Comparison of ENCODE assay signal across 1 cellular context in the genomic region with DNA sequence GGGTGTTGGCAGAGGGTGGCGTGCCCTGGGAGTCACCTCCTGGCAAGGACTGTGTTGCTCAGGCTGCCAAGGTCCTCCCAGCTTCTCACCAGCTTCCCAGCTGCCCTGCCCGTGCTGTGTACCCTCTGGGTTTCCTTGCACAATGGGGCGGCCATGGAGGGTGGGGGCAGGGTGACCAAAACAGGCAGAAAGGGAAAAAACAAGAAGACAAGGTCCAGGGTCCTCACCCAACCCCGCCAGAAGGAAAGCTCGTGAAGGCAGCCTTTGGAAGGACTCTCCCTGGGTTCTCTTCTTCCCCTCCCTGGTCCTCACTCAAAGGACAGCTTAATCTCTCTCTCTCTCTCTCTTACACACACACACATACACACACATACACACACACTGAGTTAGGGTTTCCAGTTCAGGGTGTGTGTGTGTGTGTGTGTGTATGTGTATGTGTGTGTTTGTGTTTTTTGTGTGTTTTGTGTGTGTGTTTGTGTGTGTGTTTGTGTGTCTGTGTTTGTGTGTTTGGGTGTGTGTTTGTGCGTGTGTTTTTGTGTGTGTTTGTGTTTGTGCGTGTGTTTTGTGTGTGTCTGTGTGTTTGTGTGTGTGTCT.
A peak's percentile ranks its signal among the peaks of the same experiment; 100 is the strongest.
TF ChIP-seq lines count a peak whose summit lies in the region.

No MANE protein-coding gene starts in this region.

TF ChIP-seq in HepG2, 621 proteins besides CTCF, POLR2A, EP300 and RAD21 (continued from another document):
- peak; percentile 73; the same call in 1 of the 2 replicates for TF ChIP-seq ZNF207 (IDR thresholded peaks at IDR 0.05; ENCODE audit: borderline replicate concordance)
- peak; percentile 46; the same call in 1 of the 2 replicates for TF ChIP-seq RBFOX2 (IDR thresholded peaks at IDR 0.05; ENCODE audit: low read depth, low read length)
- TF ChIP-seq ATM (IDR thresholded peaks at IDR 0.05; ENCODE audit: borderline replicate concordance), result peak; percentile 79; the same call in 1 of the 2 replicates
- TF ChIP-seq ZNF615 (CRISPR knock-in tag; IDR thresholded peaks at IDR 0.05; ENCODE audit: borderline replicate concordance), result no peak
- TF ChIP-seq, protein P1, sequence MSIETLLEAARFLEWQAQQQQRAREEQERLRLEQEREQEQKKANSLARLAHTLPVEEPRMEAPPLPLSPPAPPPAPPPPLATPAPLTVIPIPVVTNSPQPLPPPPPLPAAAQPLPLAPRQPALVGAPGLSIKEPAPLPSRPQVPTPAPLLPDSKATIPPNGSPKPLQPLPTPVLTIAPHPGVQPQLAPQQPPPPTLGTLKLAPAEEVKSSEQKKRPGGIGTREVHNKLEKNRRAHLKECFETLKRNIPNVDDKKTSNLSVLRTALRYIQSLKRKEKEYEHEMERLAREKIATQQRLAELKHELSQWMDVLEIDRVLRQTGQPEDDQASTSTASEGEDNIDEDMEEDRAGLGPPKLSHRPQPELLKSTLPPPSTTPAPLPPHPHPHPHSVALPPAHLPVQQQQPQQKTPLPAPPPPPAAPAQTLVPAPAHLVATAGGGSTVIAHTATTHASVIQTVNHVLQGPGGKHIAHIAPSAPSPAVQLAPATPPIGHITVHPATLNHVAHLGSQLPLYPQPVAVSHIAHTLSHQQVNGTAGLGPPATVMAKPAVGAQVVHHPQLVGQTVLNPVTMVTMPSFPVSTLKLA (IDR thresholded peaks at IDR 0.05), result 0 out of 2 replicates have a peak, but pooled peaks have one; percentile 21
- TF ChIP-seq, protein P2, sequence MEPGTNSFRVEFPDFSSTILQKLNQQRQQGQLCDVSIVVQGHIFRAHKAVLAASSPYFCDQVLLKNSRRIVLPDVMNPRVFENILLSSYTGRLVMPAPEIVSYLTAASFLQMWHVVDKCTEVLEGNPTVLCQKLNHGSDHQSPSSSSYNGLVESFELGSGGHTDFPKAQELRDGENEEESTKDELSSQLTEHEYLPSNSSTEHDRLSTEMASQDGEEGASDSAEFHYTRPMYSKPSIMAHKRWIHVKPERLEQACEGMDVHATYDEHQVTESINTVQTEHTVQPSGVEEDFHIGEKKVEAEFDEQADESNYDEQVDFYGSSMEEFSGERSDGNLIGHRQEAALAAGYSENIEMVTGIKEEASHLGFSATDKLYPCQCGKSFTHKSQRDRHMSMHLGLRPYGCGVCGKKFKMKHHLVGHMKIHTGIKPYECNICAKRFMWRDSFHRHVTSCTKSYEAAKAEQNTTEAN (CRISPR knock-in tag; conservative IDR thresholded peaks at IDR 0.05), result peak; percentile 18; the same call in 1 of the 2 replicates
- 0 out of 2 replicates have a peak, but pooled peaks have one; percentile 30 for TF ChIP-seq ZNF878 (CRISPR knock-in tag; IDR thresholded peaks at IDR 0.05)
- TF ChIP-seq FOXK2 (IDR thresholded peaks at IDR 0.05), result 0 out of 2 replicates have a peak, but pooled peaks have one; percentile 44
- TF ChIP-seq, protein P3, sequence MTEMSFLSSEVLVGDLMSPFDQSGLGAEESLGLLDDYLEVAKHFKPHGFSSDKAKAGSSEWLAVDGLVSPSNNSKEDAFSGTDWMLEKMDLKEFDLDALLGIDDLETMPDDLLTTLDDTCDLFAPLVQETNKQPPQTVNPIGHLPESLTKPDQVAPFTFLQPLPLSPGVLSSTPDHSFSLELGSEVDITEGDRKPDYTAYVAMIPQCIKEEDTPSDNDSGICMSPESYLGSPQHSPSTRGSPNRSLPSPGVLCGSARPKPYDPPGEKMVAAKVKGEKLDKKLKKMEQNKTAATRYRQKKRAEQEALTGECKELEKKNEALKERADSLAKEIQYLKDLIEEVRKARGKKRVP (CRISPR knock-in tag; IDR thresholded peaks at IDR 0.05), result peak in 1 of 2 experiments; percentile 43; a peak in 1 of 4 replicates
- 0 out of 2 replicates have a peak, but pooled peaks have one; percentile 16 for TF ChIP-seq RAD51 (IDR thresholded peaks at IDR 0.05; ENCODE audit: borderline replicate concordance)
- TF ChIP-seq, protein P4, sequence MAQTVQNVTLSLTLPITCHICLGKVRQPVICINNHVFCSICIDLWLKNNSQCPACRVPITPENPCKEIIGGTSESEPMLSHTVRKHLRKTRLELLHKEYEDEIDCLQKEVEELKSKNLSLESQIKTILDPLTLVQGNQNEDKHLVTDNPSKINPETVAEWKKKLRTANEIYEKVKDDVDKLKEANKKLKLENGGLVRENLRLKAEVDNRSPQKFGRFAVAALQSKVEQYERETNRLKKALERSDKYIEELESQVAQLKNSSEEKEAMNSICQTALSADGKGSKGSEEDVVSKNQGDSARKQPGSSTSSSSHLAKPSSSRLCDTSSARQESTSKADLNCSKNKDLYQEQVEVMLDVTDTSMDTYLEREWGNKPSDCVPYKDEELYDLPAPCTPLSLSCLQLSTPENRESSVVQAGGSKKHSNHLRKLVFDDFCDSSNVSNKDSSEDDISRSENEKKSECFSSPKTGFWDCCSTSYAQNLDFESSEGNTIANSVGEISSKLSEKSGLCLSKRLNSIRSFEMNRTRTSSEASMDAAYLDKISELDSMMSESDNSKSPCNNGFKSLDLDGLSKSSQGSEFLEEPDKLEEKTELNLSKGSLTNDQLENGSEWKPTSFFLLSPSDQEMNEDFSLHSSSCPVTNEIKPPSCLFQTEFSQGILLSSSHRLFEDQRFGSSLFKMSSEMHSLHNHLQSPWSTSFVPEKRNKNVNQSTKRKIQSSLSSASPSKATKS (CRISPR knock-in tag; IDR thresholded peaks at IDR 0.05), result no peak
- 0 out of 2 replicates have a peak, but pooled peaks have one; percentile 72 for TF ChIP-seq ZNF780A (CRISPR knock-in tag; IDR thresholded peaks at IDR 0.05)
- TF ChIP-seq, protein P5, sequence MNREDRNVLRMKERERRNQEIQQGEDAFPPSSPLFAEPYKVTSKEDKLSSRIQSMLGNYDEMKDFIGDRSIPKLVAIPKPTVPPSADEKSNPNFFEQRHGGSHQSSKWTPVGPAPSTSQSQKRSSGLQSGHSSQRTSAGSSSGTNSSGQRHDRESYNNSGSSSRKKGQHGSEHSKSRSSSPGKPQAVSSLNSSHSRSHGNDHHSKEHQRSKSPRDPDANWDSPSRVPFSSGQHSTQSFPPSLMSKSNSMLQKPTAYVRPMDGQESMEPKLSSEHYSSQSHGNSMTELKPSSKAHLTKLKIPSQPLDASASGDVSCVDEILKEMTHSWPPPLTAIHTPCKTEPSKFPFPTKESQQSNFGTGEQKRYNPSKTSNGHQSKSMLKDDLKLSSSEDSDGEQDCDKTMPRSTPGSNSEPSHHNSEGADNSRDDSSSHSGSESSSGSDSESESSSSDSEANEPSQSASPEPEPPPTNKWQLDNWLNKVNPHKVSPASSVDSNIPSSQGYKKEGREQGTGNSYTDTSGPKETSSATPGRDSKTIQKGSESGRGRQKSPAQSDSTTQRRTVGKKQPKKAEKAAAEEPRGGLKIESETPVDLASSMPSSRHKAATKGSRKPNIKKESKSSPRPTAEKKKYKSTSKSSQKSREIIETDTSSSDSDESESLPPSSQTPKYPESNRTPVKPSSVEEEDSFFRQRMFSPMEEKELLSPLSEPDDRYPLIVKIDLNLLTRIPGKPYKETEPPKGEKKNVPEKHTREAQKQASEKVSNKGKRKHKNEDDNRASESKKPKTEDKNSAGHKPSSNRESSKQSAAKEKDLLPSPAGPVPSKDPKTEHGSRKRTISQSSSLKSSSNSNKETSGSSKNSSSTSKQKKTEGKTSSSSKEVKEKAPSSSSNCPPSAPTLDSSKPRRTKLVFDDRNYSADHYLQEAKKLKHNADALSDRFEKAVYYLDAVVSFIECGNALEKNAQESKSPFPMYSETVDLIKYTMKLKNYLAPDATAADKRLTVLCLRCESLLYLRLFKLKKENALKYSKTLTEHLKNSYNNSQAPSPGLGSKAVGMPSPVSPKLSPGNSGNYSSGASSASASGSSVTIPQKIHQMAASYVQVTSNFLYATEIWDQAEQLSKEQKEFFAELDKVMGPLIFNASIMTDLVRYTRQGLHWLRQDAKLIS (CRISPR knock-in tag; IDR thresholded peaks at IDR 0.05), result peak; percentile 8; the same call in 1 of the 2 replicates
- peak; percentile 6; the same call in 1 of the 2 replicates for TF ChIP-seq ZSCAN21 (CRISPR knock-in tag; IDR thresholded peaks at IDR 0.05; ENCODE audit: borderline replicate concordance)
- TF ChIP-seq, protein P6, sequence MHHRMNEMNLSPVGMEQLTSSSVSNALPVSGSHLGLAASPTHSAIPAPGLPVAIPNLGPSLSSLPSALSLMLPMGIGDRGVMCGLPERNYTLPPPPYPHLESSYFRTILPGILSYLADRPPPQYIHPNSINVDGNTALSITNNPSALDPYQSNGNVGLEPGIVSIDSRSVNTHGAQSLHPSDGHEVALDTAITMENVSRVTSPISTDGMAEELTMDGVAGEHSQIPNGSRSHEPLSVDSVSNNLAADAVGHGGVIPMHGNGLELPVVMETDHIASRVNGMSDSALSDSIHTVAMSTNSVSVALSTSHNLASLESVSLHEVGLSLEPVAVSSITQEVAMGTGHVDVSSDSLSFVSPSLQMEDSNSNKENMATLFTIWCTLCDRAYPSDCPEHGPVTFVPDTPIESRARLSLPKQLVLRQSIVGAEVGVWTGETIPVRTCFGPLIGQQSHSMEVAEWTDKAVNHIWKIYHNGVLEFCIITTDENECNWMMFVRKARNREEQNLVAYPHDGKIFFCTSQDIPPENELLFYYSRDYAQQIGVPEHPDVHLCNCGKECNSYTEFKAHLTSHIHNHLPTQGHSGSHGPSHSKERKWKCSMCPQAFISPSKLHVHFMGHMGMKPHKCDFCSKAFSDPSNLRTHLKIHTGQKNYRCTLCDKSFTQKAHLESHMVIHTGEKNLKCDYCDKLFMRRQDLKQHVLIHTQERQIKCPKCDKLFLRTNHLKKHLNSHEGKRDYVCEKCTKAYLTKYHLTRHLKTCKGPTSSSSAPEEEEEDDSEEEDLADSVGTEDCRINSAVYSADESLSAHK (CRISPR knock-in tag; IDR thresholded peaks at IDR 0.05; ENCODE audit: borderline replicate concordance), result no peak
- TF ChIP-seq RARA (CRISPR knock-in tag; IDR thresholded peaks at IDR 0.05), result peak; percentile 78
- TF ChIP-seq YY1 (IDR thresholded peaks at IDR 0.05; ENCODE audit: insufficient read depth, insufficient replicate concordance, low read depth, low read length), result peak; percentile 71
- TF ChIP-seq EZH2 (conservative IDR thresholded peaks at IDR 0.05; ENCODE audit: low read depth, low read length), result no peak
- peak; percentile 82; the same call in 1 of the 2 replicates for TF ChIP-seq FOXP1 (IDR thresholded peaks at IDR 0.05)
- TF ChIP-seq FOXP1 (CRISPR knock-in tag; IDR thresholded peaks at IDR 0.05), result no peak
TF ChIP-seq in HepG2: peak in this region for 112.
